13 cellular contexts compared by ENCODE assay signal in genomic region chr5:14218897-14219573, GRCh38.
DNase-seq lines count a peak whose midpoint lies in the region; ATAC-seq and TF ChIP-seq lines count a peak whose summit lies in the region.
"Had no signal": no experiment of that assay in that cellular context is flagged by ENCODE, and none has a peak within 500 bp of the region (broad histone marks: within the 10 kb centered on the region; RNA-seq: fewer than 3 reads in every experiment).

No MANE protein-coding gene starts in this region.

- ATAC-seq in GM23338: peak; percentile 5; the same call in 1 of the 3 replicates
- peak; percentile 44 to 47 for ATAC-seq in right cardiac atrium
- ATAC-seq in sciatic nerve: peak; percentile 34
- no peak for ATAC-seq in HG03280 (IDR thresholded peaks at IDR 0.05; ENCODE audit: unreplicated experiment)

- H3K9me3 Mint-ChIP-seq in GM23338: no peaks in the 10 kb centered on the region
- H3K9me3 Mint-ChIP-seq in Calu3 (ENCODE audit: low read depth, unreplicated experiment): no peaks in the 10 kb centered on the region
- H3K9me3 Mint-ChIP-seq: CD4-positive, alpha-beta T cell had no signal

- DNase-seq in GM23338 (ENCODE audit: low spot score) (no peak), right cardiac atrium (no peak), sciatic nerve (ENCODE audit: low spot score) (no peak), NCI-H524 treated with DMSO at 0.1 percent for 48 hours (lab: John Stamatoyannopoulos, UW) (no peak), globus pallidus (ENCODE audit: low spot score) (no peak), Calu3 (no peak)
- DNase-seq: CD4-positive, alpha-beta T cell; mesendoderm; NCI-H2081; stimulated activated naive CD4-positive, alpha-beta T cell treated with Interleukin-2 at 50 U/mL for 16 hours had no signal

- H3K27ac ChIP-seq in GM23338 (ENCODE audit: low read depth) (0 out of 2 replicates have a peak overlapping the region, but pooled peaks have one; percentile 52), angular gyrus (ENCODE audit: low read depth, low read length) (peak overlapping the region; percentile 19), right cardiac atrium (ENCODE audit: low read length) (peak overlapping the region; percentile 9)
- H3K27ac ChIP-seq: SK-N-MC had no signal

- H3K4me1 Mint-ChIP-seq in GM23338 (peaks cover 87% of the 10 kb centered on the region), Calu3 (ENCODE audit: low read depth, unreplicated experiment) (peaks cover 60% of the 10 kb centered on the region)

- peaks cover 22% of the 10 kb centered on the region for H4K20me1 ChIP-seq in GM23338 (replicated peaks; ENCODE audit: insufficient read depth)

- no TSS peak for BruUV-seq in Calu3 (replicated peaks; lab: Mats Ljungman, UMichigan)

- H3K4me2 ChIP-seq in GM23338: peak overlapping the region; percentile 29; the same call in 1 of the 2 replicates

- peaks cover 100% of the 10 kb centered on the region for H3K79me2 ChIP-seq in GM23338 (replicated peaks; ENCODE audit: insufficient read depth)

- WGBS in right cardiac atrium: 63% methylated on average over 10 of the region's 10 CpGs

- H3K9me2 ChIP-seq in GM23338 (ENCODE audit: insufficient read depth): peaks cover 12% of the 10 kb centered on the region

- H3K4me1 ChIP-seq in GM23338 (ENCODE audit: insufficient read depth) (peaks cover 94% of the 10 kb centered on the region), right cardiac atrium (ENCODE audit: control insufficient read depth, insufficient read depth, low read length) (peaks cover 30% of the 10 kb centered on the region)

- H3F3A ChIP-seq in GM23338 (replicated peaks; ENCODE audit: low read depth): no peaks in the 10 kb centered on the region

- no peak overlapping the region for H3K4me3 ChIP-seq in GM23338
- H3K4me3 ChIP-seq in right cardiac atrium (ENCODE audit: low read length): no peak overlapping the region
- H3K4me3 ChIP-seq: SK-N-MC had no signal

- H3K27ac Mint-ChIP-seq in GM23338 (peak overlapping the region; percentile 73), Calu3 (ENCODE audit: unreplicated experiment) (no peak overlapping the region)
- H3K27ac Mint-ChIP-seq: CD4-positive, alpha-beta T cell had no signal

- H3K36me3 ChIP-seq in GM23338 (ENCODE audit: insufficient read depth): no peaks in the 10 kb centered on the region

- no peak overlapping the region for H2AFZ ChIP-seq in GM23338

- intact Hi-C loops in right cardiac atrium (cut with DNase I) (no loop called here), sciatic nerve (cut with DNase I) (no loop called here), Calu3 (cut with micrococcal nuclease; ENCODE audit: unreplicated experiment) (no loop called here)

- H3K27me3 Mint-ChIP-seq in GM23338 (ENCODE audit: insufficient read depth, low read depth, poor library complexity) (peaks cover 2% of the 10 kb centered on the region), Calu3 (ENCODE audit: unreplicated experiment) (no peaks in the 10 kb centered on the region)

- H3K36me3 Mint-ChIP-seq in GM23338 (ENCODE audit: low read depth) (no peaks in the 10 kb centered on the region), Calu3 (ENCODE audit: insufficient read depth, unreplicated experiment) (peaks cover 19% of the 10 kb centered on the region)

- TF ChIP-seq CTCF in GM23338 (conservative IDR thresholded peaks at IDR 0.05; ENCODE audit: low read depth in 2 of 2) (no peak), Calu3 (IDR thresholded peaks at IDR 0.05; ENCODE audit: unreplicated experiment) (no peak)

- H3K27me3 ChIP-seq in GM23338 (ENCODE audit: insufficient read depth): no peaks in the 10 kb centered on the region
- no peaks in the 10 kb centered on the region for H3K27me3 ChIP-seq in right cardiac atrium (ENCODE audit: control insufficient read depth, insufficient read depth)

- H3K9me3 ChIP-seq in right cardiac atrium (ENCODE audit: control insufficient read depth, low read length): no peaks in the 10 kb centered on the region

- no peak overlapping the region for H3K4me3 Mint-ChIP-seq in GM23338
- no peak overlapping the region for H3K4me3 Mint-ChIP-seq in Calu3 (ENCODE audit: low read depth, unreplicated experiment)
- H3K4me3 Mint-ChIP-seq: CD4-positive, alpha-beta T cell had no signal

- CTCF ChIA-PET in Calu3 (lab: Charles Lee): interaction anchor here (0.7 kb wide), 1 partner anchor 18 kb away, joined by 4 read pairs; no protein-coding TSS in a partner anchor

TF ChIP-seq in GM23338, 12 proteins besides CTCF, POLR2A, EP300 and RAD21:
- TF ChIP-seq POLR2AphosphoS5 (IDR thresholded peaks at IDR 0.05; ENCODE audit: low read depth): no peak
- TF ChIP-seq ZNF331 (CRISPR knock-in tag; IDR thresholded peaks at IDR 0.05; ENCODE audit: low read depth): no peak
- no peak for TF ChIP-seq NANOG (IDR thresholded peaks at IDR 0.05; ENCODE audit: borderline replicate concordance)
- no peak for TF ChIP-seq JUNB (IDR thresholded peaks at IDR 0.05; ENCODE audit: unreplicated experiment)
- no peak for TF ChIP-seq EZH2 (IDR thresholded peaks at IDR 0.05; ENCODE audit: low read depth, unreplicated experiment)
- TF ChIP-seq, protein P1, sequence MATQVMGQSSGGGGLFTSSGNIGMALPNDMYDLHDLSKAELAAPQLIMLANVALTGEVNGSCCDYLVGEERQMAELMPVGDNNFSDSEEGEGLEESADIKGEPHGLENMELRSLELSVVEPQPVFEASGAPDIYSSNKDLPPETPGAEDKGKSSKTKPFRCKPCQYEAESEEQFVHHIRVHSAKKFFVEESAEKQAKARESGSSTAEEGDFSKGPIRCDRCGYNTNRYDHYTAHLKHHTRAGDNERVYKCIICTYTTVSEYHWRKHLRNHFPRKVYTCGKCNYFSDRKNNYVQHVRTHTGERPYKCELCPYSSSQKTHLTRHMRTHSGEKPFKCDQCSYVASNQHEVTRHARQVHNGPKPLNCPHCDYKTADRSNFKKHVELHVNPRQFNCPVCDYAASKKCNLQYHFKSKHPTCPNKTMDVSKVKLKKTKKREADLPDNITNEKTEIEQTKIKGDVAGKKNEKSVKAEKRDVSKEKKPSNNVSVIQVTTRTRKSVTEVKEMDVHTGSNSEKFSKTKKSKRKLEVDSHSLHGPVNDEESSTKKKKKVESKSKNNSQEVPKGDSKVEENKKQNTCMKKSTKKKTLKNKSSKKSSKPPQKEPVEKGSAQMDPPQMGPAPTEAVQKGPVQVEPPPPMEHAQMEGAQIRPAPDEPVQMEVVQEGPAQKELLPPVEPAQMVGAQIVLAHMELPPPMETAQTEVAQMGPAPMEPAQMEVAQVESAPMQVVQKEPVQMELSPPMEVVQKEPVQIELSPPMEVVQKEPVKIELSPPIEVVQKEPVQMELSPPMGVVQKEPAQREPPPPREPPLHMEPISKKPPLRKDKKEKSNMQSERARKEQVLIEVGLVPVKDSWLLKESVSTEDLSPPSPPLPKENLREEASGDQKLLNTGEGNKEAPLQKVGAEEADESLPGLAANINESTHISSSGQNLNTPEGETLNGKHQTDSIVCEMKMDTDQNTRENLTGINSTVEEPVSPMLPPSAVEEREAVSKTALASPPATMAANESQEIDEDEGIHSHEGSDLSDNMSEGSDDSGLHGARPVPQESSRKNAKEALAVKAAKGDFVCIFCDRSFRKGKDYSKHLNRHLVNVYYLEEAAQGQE (IDR thresholded peaks at IDR 0.05; ENCODE audit: unreplicated experiment): no peak
- TF ChIP-seq ZNF114 (CRISPR knock-in tag; IDR thresholded peaks at IDR 0.05): no peak
- TF ChIP-seq CREB1 (CRISPR knock-in tag; IDR thresholded peaks at IDR 0.05; ENCODE audit: low read depth): no peak
- no peak for TF ChIP-seq ETS1 (IDR thresholded peaks at IDR 0.05)
